Comparison of ENCODE assay signal across 26 cellular contexts in genomic region chr14:49919825-49920224, GRCh38. TPM values are rescaled to one million over a fixed set of nuclear protein-coding genes. Genes with fewer than 3 reads are reported as not detected.
A peak's percentile ranks its signal among the peaks of the same experiment; 100 is the strongest.
DNase-seq lines count a peak whose midpoint lies in the region; ATAC-seq and TF ChIP-seq lines count a peak whose summit lies in the region.
"Had no signal": no experiment of that assay in that cellular context is flagged by ENCODE, and none has a peak within 500 bp of the region (broad histone marks: within the 10 kb centered on the region; RNA-seq: fewer than 3 reads in every experiment).

No MANE protein-coding gene starts in this region.

- H3K4me3 ChIP-seq in Caco-2 (ENCODE audit: low read depth, low read length) (no peak overlapping the region), fibroblast of pulmonary artery (replicated peaks; ENCODE audit: low read depth, low read length) (no peak overlapping the region)
- H3K4me3 ChIP-seq: BLaER1, HAP-1, suprapubic skin had no signal

- intact Hi-C loops in Caco-2 (cut with micrococcal nuclease; ENCODE audit: unreplicated experiment) = no loop called here

- no peaks in the 10 kb centered on the region for H3K36me3 Mint-ChIP-seq in Caco-2 (ENCODE audit: insufficient read depth, unreplicated experiment)
- peaks cover 17% of the 10 kb centered on the region in 2 donors for H3K36me3 Mint-ChIP-seq in stimulated activated naive B cell treated with anti-CD40 and anti-IgM and Interleukin-4, amounts not matched to agents 10 μg/mL and 1 μg/mL and 100 μg/mL, for 72 hours

- peaks cover 15% of the 10 kb centered on the region for H3K4me1 Mint-ChIP-seq in Caco-2 (ENCODE audit: low read depth, unreplicated experiment)
- H3K4me1 Mint-ChIP-seq in stimulated activated naive B cell treated with anti-CD40 and anti-IgM and Interleukin-4, amounts not matched to agents 10 μg/mL and 1 μg/mL and 100 μg/mL, for 72 hours = peaks cover 27 to 57% of the 10 kb centered on the region in 2 donors
- H3K4me1 Mint-ChIP-seq: endodermal cell had no signal

- POLR2A ChIA-PET in Caco-2 (lab: Charles Lee) = interaction anchor here (0.7 kb wide), 1 partner anchor 150 kb away, joined by 4 read pairs; no protein-coding TSS in a partner anchor

- H3K9me3 ChIP-seq in Caco-2 = no peaks in the 10 kb centered on the region
- H3K9me3 ChIP-seq: BLaER1, HAP-1, suprapubic skin had no signal

- H3K4me1 ChIP-seq in Caco-2 = peaks cover 16% of the 10 kb centered on the region

- BruUV-seq in Caco-2 (replicated peaks; lab: Mats Ljungman, UMichigan) = no TSS peak

- CTCF ChIA-PET in Caco-2 (lab: Charles Lee) = no interaction called here

- no peaks in the 10 kb centered on the region for H3K27me3 ChIP-seq in Caco-2 (replicated peaks; ENCODE audit: control insufficient read depth, insufficient read depth, low read length)
- H3K27me3 ChIP-seq: BLaER1, suprapubic skin had no signal

- H3K9me3 Mint-ChIP-seq in Caco-2 (ENCODE audit: unreplicated experiment) = peaks cover 11% of the 10 kb centered on the region
- peaks cover 0 to 6% of the 10 kb centered on the region in 2 donors for H3K9me3 Mint-ChIP-seq in stimulated activated naive B cell treated with anti-CD40 and anti-IgM and Interleukin-4, amounts not matched to agents 10 μg/mL and 1 μg/mL and 100 μg/mL, for 72 hours
- H3K9me3 Mint-ChIP-seq: central memory CD8-positive, alpha-beta T cell; endodermal cell; T-helper 1 cell treated with Interleukin-12 subunit alpha and Interleukin-12 subunit beta and Interleukin-4 antibody, amounts not matched to agents 30 μg/mL and 1 μg/mL, for 36 hours had no signal

- no peak for ATAC-seq in stimulated activated naive B cell treated with anti-CD40 and anti-IgM and Interleukin-4, amounts not matched to agents 10 μg/mL and 1 μg/mL and 100 μg/mL, for 72 hours (replicated peaks)
- no peak for ATAC-seq in HG03354 (IDR thresholded peaks at IDR 0.05; ENCODE audit: poor library complexity, severe bottlenecking, unreplicated experiment)
- ATAC-seq: activated CD4-positive, CD25-positive, alpha-beta regulatory T cell treated with anti-CD3 and anti-CD28 coated beads, Interleukin-2, amount 50 U/mL, for 24 hours; SK-N-SH treated with all-trans-retinoic acid at 6 μM for 48 hours had no signal

- H3K27ac Mint-ChIP-seq in Caco-2 (ENCODE audit: unreplicated experiment) = peak overlapping the region; percentile 22
- peak overlapping the region; percentile 65 for H3K27ac Mint-ChIP-seq in stimulated activated naive B cell treated with anti-CD40 and anti-IgM and Interleukin-4, amounts not matched to agents 10 μg/mL and 1 μg/mL and 100 μg/mL, for 72 hours
- H3K27ac Mint-ChIP-seq: endodermal cell; nephron progenitor cell; T-helper 1 cell treated with Interleukin-12 subunit alpha and Interleukin-12 subunit beta and Interleukin-4 antibody, amounts not matched to agents 30 μg/mL and 1 μg/mL, for 36 hours had no signal

- no peak for TF ChIP-seq CTCF in Caco-2 (IDR thresholded peaks at IDR 0.05; ENCODE audit: insufficient read depth in 1 of 2, low read depth in 1 of 2, low read length in 1 of 2, severe bottlenecking in 1 of 2, unreplicated experiment in 1 of 2)
- TF ChIP-seq CTCF in fibroblast of pulmonary artery (IDR thresholded peaks at IDR 0.05; ENCODE audit: low read length, missing control alignments) = no peak

- no peaks in the 10 kb centered on the region for H3K27me3 Mint-ChIP-seq in Caco-2 (ENCODE audit: insufficient read depth, unreplicated experiment)
- H3K27me3 Mint-ChIP-seq in stimulated activated naive B cell treated with anti-CD40 and anti-IgM and Interleukin-4, amounts not matched to agents 10 μg/mL and 1 μg/mL and 100 μg/mL, for 72 hours = no peaks in the 10 kb centered on the region
- H3K27me3 Mint-ChIP-seq: central memory CD8-positive, alpha-beta T cell had no signal

- H3K36me3 ChIP-seq in Caco-2 (ENCODE audit: control insufficient read depth, insufficient read depth, low read length) = no peaks in the 10 kb centered on the region
- H3K36me3 ChIP-seq: BLaER1, HAP-1, suprapubic skin had no signal

- DNase-seq in Caco-2 (peak in 1 of 2 experiments; percentile 11), OCI-M1 (lab: John Stamatoyannopoulos, UW) (peak; percentile 4), fibroblast of pulmonary artery (ENCODE audit: low read depth) (peak; percentile 34), NCI-H2196 treated with DMSO at 0.1 percent for 48 hours (lab: John Stamatoyannopoulos, UW; ENCODE audit: unreplicated experiment) (no peak), globus pallidus (ENCODE audit: low spot score) (no peak)
- no peak for DNase-seq in stimulated activated naive B cell treated with anti-CD40 and anti-IgM and Interleukin-4, amounts not matched to agents 10 μg/mL and 1 μg/mL and 100 μg/mL, for 72 hours
- DNase-seq: activated CD4-positive, alpha-beta T cell treated with anti-CD3 and anti-CD28 coated beads, Interleukin-2, amount 50 U/mL, for 48 hours; activated naive CD4-positive, alpha-beta T cell treated with Interleukin-2 at 50 U/mL for 16 hours; endodermal cell; foreskin melanocyte; hippocampal formation; mammary epithelial cell; MM.1S; NCI-H1436 treated with DMSO at 0.1 percent for 48 hours; NCI-H446; NCI-H82; nephron progenitor cell; stimulated activated naive CD4-positive, alpha-beta T cell treated with Interleukin-2 at 50 U/mL for 16 hours had no signal

- no peak overlapping the region for H3K4me3 Mint-ChIP-seq in Caco-2 (ENCODE audit: unreplicated experiment)
- no peak overlapping the region for H3K4me3 Mint-ChIP-seq in stimulated activated naive B cell treated with anti-CD40 and anti-IgM and Interleukin-4, amounts not matched to agents 10 μg/mL and 1 μg/mL and 100 μg/mL, for 72 hours
- H3K4me3 Mint-ChIP-seq: central memory CD8-positive, alpha-beta T cell; endodermal cell; nephron progenitor cell; T-helper 1 cell treated with Interleukin-12 subunit alpha and Interleukin-12 subunit beta and Interleukin-4 antibody, amounts not matched to agents 30 μg/mL and 1 μg/mL, for 36 hours had no signal

RNA-seq across cellular contexts. Expression of gene ARF6, which starts 26.9 kb away (rescaled TPM):
- 58.1 and 58.8 TPM in 2 replicates for total RNA-seq in Caco-2 (2022)

Comparison
In these comparisons a context has a peak if more than half of its experiments do, and no peak if none do; other contexts are left out.
1. DNase-seq: peak in OCI-M1 (single experiment) and fibroblast of pulmonary artery (single experiment); none in stimulated activated naive B cell treated with anti-CD40 and anti-IgM and Interleukin-4, amounts not matched to agents 10 μg/mL and 1 μg/mL and 100 μg/mL, for 72 hours (single experiment), NCI-H2196 treated with DMSO at 0.1 percent for 48 hours (single experiment) and globus pallidus (single experiment).